ENCODE assay signal across 9 cellular contexts in genomic region chr2:182642328-182642727, GRCh38.
DNase-seq lines count a peak whose midpoint lies in the region; ATAC-seq and TF ChIP-seq lines count a peak whose summit lies in the region.
"Had no signal": no experiment of that assay in that cellular context is flagged by ENCODE, and none has a peak within 500 bp of the region (broad histone marks: within the 10 kb centered on the region; RNA-seq: fewer than 3 reads in every experiment).

No MANE protein-coding gene starts in this region.

- H3K27ac Mint-ChIP-seq in activated T-cell treated with anti-CD3 and anti-CD28 coated beads, Interleukin-2, amount 50 U/mL, for 72 hours, result no peak overlapping the region
- H3K27ac Mint-ChIP-seq in stimulated activated naive CD8-positive, alpha-beta T cell treated with anti-CD3 and anti-CD28 coated beads, Interleukin-15, amount 100 ng/mL, for 72 hours, result no peak overlapping the region
- H3K27ac Mint-ChIP-seq: dendritic cell treated with granulocyte-macrophage colony-stimulating factor and Interleukin-4, amounts not matched to agents 40 ng/mL and 50 ng/mL, for 4 days had no signal

- no peaks in the 10 kb centered on the region for H3K9me3 ChIP-seq in left ventricle myocardium inferior (replicated peaks)

- H3K4me3 ChIP-seq in NB4 (ENCODE audit: low read depth, low read length) (no peak overlapping the region), left ventricle myocardium inferior (no peak overlapping the region)

- no peaks in the 10 kb centered on the region for H3K27me3 ChIP-seq in left ventricle myocardium inferior (ENCODE audit: low read depth)

- intact Hi-C loops in left ventricle myocardium inferior (cut with micrococcal nuclease), result no loop called here

- no peaks in the 10 kb centered on the region for H3K4me1 Mint-ChIP-seq in activated T-cell treated with anti-CD3 and anti-CD28 coated beads, Interleukin-2, amount 50 U/mL, for 72 hours (ENCODE audit: low read depth)
- H3K4me1 Mint-ChIP-seq in stimulated activated naive CD8-positive, alpha-beta T cell treated with anti-CD3 and anti-CD28 coated beads, Interleukin-15, amount 100 ng/mL, for 72 hours, result no peaks in the 10 kb centered on the region

- TF ChIP-seq POLR2A in NB4 (IDR thresholded peaks at IDR 0.05; ENCODE audit: extremely low read depth, insufficient read length), result no peak

- TF ChIP-seq CTCF in NB4 (IDR thresholded peaks at IDR 0.05; ENCODE audit: low read depth, low read length) (no peak), left ventricle myocardium inferior (IDR thresholded peaks at IDR 0.05; ENCODE audit: borderline replicate concordance) (no peak)

- ATAC-seq in GM18511 (IDR thresholded peaks at IDR 0.05; ENCODE audit: unreplicated experiment) (peak; percentile 99), HG02678 (IDR thresholded peaks at IDR 0.05; ENCODE audit: unreplicated experiment) (peak; percentile 100)
- ATAC-seq in activated T-cell treated with anti-CD3 and anti-CD28 coated beads, Interleukin-2, amount 50 U/mL, for 72 hours (replicated peaks in 1 of 2), result peak; percentile 62 to 63
- ATAC-seq in stimulated activated naive CD8-positive, alpha-beta T cell treated with anti-CD3 and anti-CD28 coated beads, Interleukin-15, amount 100 ng/mL, for 72 hours, result peak; percentile 70

- H3K27ac ChIP-seq in left ventricle myocardium inferior (replicated peaks), result no peak overlapping the region

- DNase-seq in AG08395 (ENCODE audit: low spot score) (peak; percentile 35), NB4 (ENCODE audit: low read depth) (peak; percentile 58), left ventricle myocardium inferior (peak; percentile 40), middle frontal gyrus (ENCODE audit: extremely low spot score, low spot score) (no peak)
- DNase-seq in activated T-cell treated with anti-CD3 and anti-CD28 coated beads, Interleukin-2, amount 50 U/mL, for 72 hours, result peak; percentile 12 to 18
- peak in 1 of 2 donors; percentile 14 for DNase-seq in stimulated activated naive CD8-positive, alpha-beta T cell treated with anti-CD3 and anti-CD28 coated beads, Interleukin-15, amount 100 ng/mL, for 72 hours

- no peak overlapping the region for H3K4me3 Mint-ChIP-seq in activated T-cell treated with anti-CD3 and anti-CD28 coated beads, Interleukin-2, amount 50 U/mL, for 72 hours
- H3K4me3 Mint-ChIP-seq in stimulated activated naive CD8-positive, alpha-beta T cell treated with anti-CD3 and anti-CD28 coated beads, Interleukin-15, amount 100 ng/mL, for 72 hours, result no peak overlapping the region
- H3K4me3 Mint-ChIP-seq: dendritic cell treated with granulocyte-macrophage colony-stimulating factor and Interleukin-4, amounts not matched to agents 40 ng/mL and 50 ng/mL, for 4 days had no signal

- H3K36me3 ChIP-seq in left ventricle myocardium inferior, result no peaks in the 10 kb centered on the region

- H3K9me3 Mint-ChIP-seq in activated T-cell treated with anti-CD3 and anti-CD28 coated beads, Interleukin-2, amount 50 U/mL, for 72 hours, result no peaks in the 10 kb centered on the region
- H3K9me3 Mint-ChIP-seq in stimulated activated naive CD8-positive, alpha-beta T cell treated with anti-CD3 and anti-CD28 coated beads, Interleukin-15, amount 100 ng/mL, for 72 hours, result no peaks in the 10 kb centered on the region
- H3K9me3 Mint-ChIP-seq: dendritic cell treated with granulocyte-macrophage colony-stimulating factor and Interleukin-4, amounts not matched to agents 40 ng/mL and 50 ng/mL, for 4 days had no signal

- H3K4me1 ChIP-seq in left ventricle myocardium inferior, result no peaks in the 10 kb centered on the region

- no peaks in the 10 kb centered on the region for H3K36me3 Mint-ChIP-seq in activated T-cell treated with anti-CD3 and anti-CD28 coated beads, Interleukin-2, amount 50 U/mL, for 72 hours (ENCODE audit: insufficient read depth in 2 of 2)

- no peaks in the 10 kb centered on the region for H3K27me3 Mint-ChIP-seq in activated T-cell treated with anti-CD3 and anti-CD28 coated beads, Interleukin-2, amount 50 U/mL, for 72 hours (ENCODE audit: low read depth)
- peaks cover 15% of the 10 kb centered on the region for H3K27me3 Mint-ChIP-seq in stimulated activated naive CD8-positive, alpha-beta T cell treated with anti-CD3 and anti-CD28 coated beads, Interleukin-15, amount 100 ng/mL, for 72 hours
- H3K27me3 Mint-ChIP-seq: dendritic cell treated with granulocyte-macrophage colony-stimulating factor and Interleukin-4, amounts not matched to agents 40 ng/mL and 50 ng/mL, for 4 days had no signal
